8 cellular contexts compared by ENCODE assay signal in genomic region chr1:246564839-246565750, GRCh38. TPM values are rescaled to one million over a fixed set of nuclear protein-coding genes. Genes with fewer than 3 reads are reported as not detected.
DNase-seq lines count a peak whose midpoint lies in the region; ATAC-seq and TF ChIP-seq lines count a peak whose summit lies in the region.

No MANE protein-coding gene starts in this region.

- H3K4me1 Mint-ChIP-seq in memory B cell = peaks cover 18% of the 10 kb centered on the region

- no peaks in the 10 kb centered on the region for H3K9me3 ChIP-seq in aorta (ENCODE audit: control insufficient read depth, low read length)

- DNase-seq in A172 (ENCODE audit: low spot score) (peak; percentile 7), HT1080 (ENCODE audit: low read depth) (peak; percentile 35), astrocyte of the cerebellum (ENCODE audit: low read depth) (no peak), memory B cell (ENCODE audit: low spot score in 2 of 2) (no peak), aorta (no peak), NCI-H1436 treated with DMSO at 0.1 percent for 48 hours (lab: John Stamatoyannopoulos, UW) (no peak)

- H3K4me3 ChIP-seq in astrocyte of the cerebellum (ENCODE audit: low read depth, low read length) (peak overlapping the region; percentile 95), aorta (ENCODE audit: low read length in 2 of 2) (peak overlapping the region; percentile 70 to 84)

- no peaks in the 10 kb centered on the region for H3K9me3 Mint-ChIP-seq in memory B cell

- H3K36me3 ChIP-seq in aorta (ENCODE audit: control insufficient read depth in 1 of 2, insufficient read depth in 2 of 2, low read length in 1 of 2) = no peaks in the 10 kb centered on the region

- H3K27ac ChIP-seq in aorta (ENCODE audit: low read depth in 1 of 2, low read length in 2 of 2) = peak overlapping the region in 1 of 2 donors; percentile 49

- peak overlapping the region; percentile 99 for H3K4me3 Mint-ChIP-seq in memory B cell

- H3K27ac Mint-ChIP-seq in memory B cell = peak overlapping the region; percentile 93

- H3K27me3 ChIP-seq in aorta (ENCODE audit: control insufficient read depth in 1 of 2, insufficient read depth in 2 of 2, low read length in 1 of 2) = no peaks in the 10 kb centered on the region

- TF ChIP-seq CTCF in astrocyte of the cerebellum (IDR thresholded peaks at IDR 0.05; ENCODE audit: low read depth, low read length, missing control alignments) = no peak

- ATAC-seq in memory B cell (ENCODE audit: low read depth) = no peak
- ATAC-seq in aorta (ENCODE audit: low FRiP score) = no peak
- no peak for ATAC-seq in HG02870 (IDR thresholded peaks at IDR 0.05; ENCODE audit: unreplicated experiment)
- no peak for ATAC-seq in GM18873 (IDR thresholded peaks at IDR 0.05; ENCODE audit: low FRiP score, unreplicated experiment)

- no peaks in the 10 kb centered on the region for H3K4me1 ChIP-seq in aorta (ENCODE audit: control insufficient read depth in 1 of 2, insufficient read depth in 2 of 2, low read length in 2 of 2)

- no peaks in the 10 kb centered on the region for H3K36me3 Mint-ChIP-seq in memory B cell

- intact Hi-C loops in aorta (cut with DNase I) = loop anchor here (5.0 to 10.0 kb wide), 4 partner anchors 67 to 1700 kb away; partner anchors contain the start of genes HNRNPU (in 1 of the 2) and ZNF496 (in 1 of the 2)

- in situ Hi-C loops in astrocyte of the cerebellum (cut with HindIII; ENCODE audit: low sequenced_read_pairs) = no loop called here

- H3K27me3 Mint-ChIP-seq in memory B cell = no peaks in the 10 kb centered on the region

- WGBS in aorta, 2 donors = 33 to 38% methylated on average over 33 of the region's 33 CpGs

RNA-seq across cellular contexts. Expression of gene TFB2M, which starts 1.0 kb away (rescaled TPM):
- 37.8 and 40.1 TPM in 2 replicates for total RNA-seq in A172 (2014; rRNA removed; shearing (Covaris generic))
- total RNA-seq in HT1080 (2014; rRNA removed; shearing (Covaris generic)) = 44.8 and 59.9 TPM in 2 replicates
- 50.6 and 53.4 TPM in 2 replicates for polyA plus RNA-seq in HT1080 (2015; cell fraction: cytosol; rRNA removed)
- polyA plus RNA-seq in HT1080 (2015; cell fraction: nucleus; rRNA removed) = 57.1 and 68.7 TPM in 2 replicates
- 1 to 10 TPM; 5.2 to 5.6 TPM for total RNA-seq in aorta
- 1 to 10 TPM; 3.8 to 5.8 TPM for polyA plus RNA-seq in aorta

RNA-seq across cellular contexts. Expression of gene CNST, which starts 1.2 kb away (rescaled TPM):
- total RNA-seq in A172 (2014; rRNA removed; shearing (Covaris generic)) = 19.2 and 23.0 TPM in 2 replicates
- 10.0 and 10.4 TPM in 2 replicates for total RNA-seq in HT1080 (2014; rRNA removed; shearing (Covaris generic))
- polyA plus RNA-seq in HT1080 (2015; cell fraction: cytosol; rRNA removed) = 9.2 and 12.8 TPM in 2 replicates
- polyA plus RNA-seq in HT1080 (2015; cell fraction: nucleus; rRNA removed) = 10.0 and 12.5 TPM in 2 replicates
- total RNA-seq in aorta = 10 to 100 TPM; 24.5 to 27.8 TPM
- 1 to 10 TPM; 6.9 to 7.7 TPM for polyA plus RNA-seq in aorta

RNA-seq across cellular contexts. Expression of gene SMYD3, which starts 58.0 kb away (rescaled TPM):
- total RNA-seq in A172 (2014; rRNA removed; shearing (Covaris generic)) = 31.7 and 44.5 TPM in 2 replicates
- total RNA-seq in HT1080 (2014; rRNA removed; shearing (Covaris generic)) = 18.1 and 18.7 TPM in 2 replicates
- polyA plus RNA-seq in HT1080 (2015; cell fraction: cytosol; rRNA removed) = 19.5 and 20.8 TPM in 2 replicates
- 16.0 and 16.6 TPM in 2 replicates for polyA plus RNA-seq in HT1080 (2015; cell fraction: nucleus; rRNA removed)
- 10 to 100 TPM; 11.5 to 29.1 TPM for total RNA-seq in aorta
- 10 to 100 TPM in 1 of 2 donors, 1 to 10 TPM in 1; 6.0 to 10.7 TPM for polyA plus RNA-seq in aorta

Comparison
In these comparisons a context has a peak if more than half of its experiments do, and no peak if none do; other contexts are left out.
1. DNase-seq: peak in A172 (single experiment) and HT1080 (single experiment); none in astrocyte of the cerebellum (single experiment), memory B cell (0 of 2), aorta (0 of 2) and NCI-H1436 treated with DMSO at 0.1 percent for 48 hours (single experiment).